In the genomic region with DNA sequence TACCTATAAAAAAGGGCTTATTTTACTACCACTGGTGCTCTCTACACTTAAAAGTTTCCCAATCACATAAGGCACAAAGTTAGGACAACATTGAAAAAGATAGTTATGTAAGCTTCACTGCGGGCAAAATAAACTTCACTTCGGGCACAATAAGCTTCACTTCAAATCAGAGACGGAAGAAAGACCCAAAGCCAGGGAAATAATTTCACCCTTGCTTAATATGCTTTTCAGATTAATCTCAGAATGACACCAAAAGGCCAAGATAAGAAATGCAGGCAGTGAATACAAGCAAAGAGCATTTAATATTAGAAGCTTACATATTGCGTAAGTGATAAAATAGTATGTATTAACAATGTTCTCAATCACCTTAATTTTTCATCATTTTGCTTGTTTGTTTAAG, we compare ENCODE assay signal across 8 cellular contexts.
DNase-seq lines count a peak whose midpoint lies in the region; ATAC-seq, FAIRE-seq and TF ChIP-seq lines count a peak whose summit lies in the region.

No MANE protein-coding gene starts in this region.

- no peak overlapping the region for H2AK9ac ChIP-seq in IMR-90 (replicated peaks; ENCODE audit: low read depth, low read length, poor library complexity)

- H3K27me3 ChIP-seq in IMR-90 (ENCODE audit: control insufficient read depth, insufficient read depth, low read length) (no peaks in the 10 kb centered on the region), astrocyte (ENCODE audit: insufficient read depth, low read length) (no peaks in the 10 kb centered on the region), right lobe of liver (no peaks in the 10 kb centered on the region), H7 (ENCODE audit: control insufficient read depth, insufficient read depth, low read length) (no peaks in the 10 kb centered on the region)

- H3K36me3 Mint-ChIP-seq in astrocyte (ENCODE audit: low read depth, unreplicated experiment), result no peaks in the 10 kb centered on the region
- no peaks in the 10 kb centered on the region for H3K36me3 Mint-ChIP-seq in activated naive CD8-positive, alpha-beta T cell treated with anti-CD3 and anti-CD28 coated beads for 36 hours

- no peak overlapping the region for H3K9ac ChIP-seq in IMR-90 (ENCODE audit: low read depth, low read length)
- H3K9ac ChIP-seq in astrocyte (ENCODE audit: low read length), result no peak overlapping the region

- H2BK15ac ChIP-seq in IMR-90 (ENCODE audit: low read depth, low read length), result no peak overlapping the region

- no peak overlapping the region for H3K4me3 Mint-ChIP-seq in astrocyte (ENCODE audit: unreplicated experiment)
- no peak overlapping the region for H3K4me3 Mint-ChIP-seq in activated naive CD8-positive, alpha-beta T cell treated with anti-CD3 and anti-CD28 coated beads for 36 hours

- BruUV-seq in IMR-90 (replicated peaks; lab: Mats Ljungman, UMichigan), result no TSS peak

- no peaks in the 10 kb centered on the region for H3K79me1 ChIP-seq in IMR-90 (ENCODE audit: low read depth in 1 of 2, low read length in 2 of 2)

- H3K56ac ChIP-seq in IMR-90 (ENCODE audit: extremely low read depth, insufficient read depth, low read length), result no peak overlapping the region

- H3K36me3 ChIP-seq in IMR-90 (ENCODE audit: control insufficient read depth, insufficient read depth, low read length) (no peaks in the 10 kb centered on the region), astrocyte (ENCODE audit: insufficient read depth, low read length) (no peaks in the 10 kb centered on the region), right lobe of liver (no peaks in the 10 kb centered on the region), H7 (replicated peaks; ENCODE audit: control insufficient read depth, insufficient read depth, low read length) (no peaks in the 10 kb centered on the region)

- peaks cover 5% of the 10 kb centered on the region for H3K9me3 Mint-ChIP-seq in astrocyte (ENCODE audit: unreplicated experiment)
- no peaks in the 10 kb centered on the region for H3K9me3 Mint-ChIP-seq in activated naive CD8-positive, alpha-beta T cell treated with anti-CD3 and anti-CD28 coated beads for 36 hours

- H3K23ac ChIP-seq in IMR-90 (ENCODE audit: low read depth, low read length), result no peak overlapping the region

- peaks cover 14% of the 10 kb centered on the region for H3K9me1 ChIP-seq in IMR-90 (ENCODE audit: insufficient read depth, low read length)

- dilution Hi-C loops in IMR-90 (cut with HindIII; ENCODE audit: low sequenced_read_pairs, unreplicated experiment), result no loop called here

- H2BK120ac ChIP-seq in IMR-90 (ENCODE audit: low read depth, low read length), result no peak overlapping the region; the same call in 1 of the 2 replicates

- peaks cover 25% of the 10 kb centered on the region for H3K4me1 Mint-ChIP-seq in astrocyte (ENCODE audit: low read depth, unreplicated experiment)
- H3K4me1 Mint-ChIP-seq in activated naive CD8-positive, alpha-beta T cell treated with anti-CD3 and anti-CD28 coated beads for 36 hours, result peaks cover 1% of the 10 kb centered on the region

- POLR2A ChIA-PET in IMR-90 (lab: Charles Lee; ENCODE audit: unreplicated experiment), result interaction anchor here (0.6 kb wide), 2 partner anchors 730 to 740 kb away, joined by 3 to 5 read pairs; no protein-coding TSS in a partner anchor

- no peak overlapping the region for H3K27ac Mint-ChIP-seq in astrocyte (ENCODE audit: unreplicated experiment)
- H3K27ac Mint-ChIP-seq in activated naive CD8-positive, alpha-beta T cell treated with anti-CD3 and anti-CD28 coated beads for 36 hours, result no peak overlapping the region

- H4K91ac ChIP-seq in IMR-90 (ENCODE audit: insufficient read depth, low read depth, low read length), result no peak overlapping the region

- intact Hi-C loops in IMR-90 (cut with micrococcal nuclease) (loop anchor here (1.0 to 10.0 kb wide), 4 partner anchors 201 to 728 kb away; partner anchors contain the start of gene RUNX1), right lobe of liver (cut with DNase I) (no loop called here)

- H3K14ac ChIP-seq in IMR-90 (replicated peaks; ENCODE audit: low read depth, low read length), result peak overlapping the region; percentile 8

- H3K9me3 ChIP-seq in IMR-90 (ENCODE audit: control insufficient read depth, insufficient read depth, low read length), result no peaks in the 10 kb centered on the region
- H3K9me3 ChIP-seq in astrocyte (ENCODE audit: insufficient read depth, low read depth, low read length), result no peaks in the 10 kb centered on the region
- no peaks in the 10 kb centered on the region for H3K9me3 ChIP-seq in right lobe of liver

- H3K4me3 ChIP-seq in IMR-90 (ENCODE audit: insufficient read depth, low read depth, low read length), result no peak overlapping the region
- no peak overlapping the region for H3K4me3 ChIP-seq in astrocyte (ENCODE audit: insufficient read depth, low read depth, low read length)
- H3K4me3 ChIP-seq in right lobe of liver, result no peak overlapping the region
- H3K4me3 ChIP-seq in H7 (ENCODE audit: insufficient read depth, low read depth, low read length), result no peak overlapping the region

- peaks cover 9% of the 10 kb centered on the region for H3K4me1 ChIP-seq in IMR-90 (ENCODE audit: control insufficient read depth, insufficient read depth, low read length)
- peaks cover 23% of the 10 kb centered on the region for H3K4me1 ChIP-seq in astrocyte (ENCODE audit: insufficient read depth, low read length)
- peaks cover 0 to 5% (median 0%) of the 10 kb centered on the region in 4 donors for H3K4me1 ChIP-seq in right lobe of liver

- DNase-seq in AG20443 (ENCODE audit: low spot score) (peak; percentile 35), IMR-90 (peak; percentile 70), astrocyte (ENCODE audit: low read depth) (peak; percentile 39), right lobe of liver (no peak), H7 (no peak)
- no peak for DNase-seq in activated CD4-positive, alpha-beta T cell treated with anti-CD3 and anti-CD28 coated beads, Interleukin-2, amount 50 U/mL, for 1 hour
- no peak for DNase-seq in activated naive CD8-positive, alpha-beta T cell treated with anti-CD3 and anti-CD28 coated beads for 36 hours

- peak; percentile 63 for TF ChIP-seq RAD21 in IMR-90 (IDR thresholded peaks at IDR 0.05; ENCODE audit: low read length)

- peak overlapping the region; percentile 63; the same call in 1 of the 2 replicates for H3K4me2 ChIP-seq in IMR-90 (ENCODE audit: low read depth, low read length)
- no peak overlapping the region for H3K4me2 ChIP-seq in astrocyte (ENCODE audit: low read length)

- TF ChIP-seq CTCF in IMR-90 (conservative IDR thresholded peaks at IDR 0.05; ENCODE audit: low read depth, low read length), result peak; percentile 60
- TF ChIP-seq CTCF in astrocyte (IDR thresholded peaks at IDR 0.05; ENCODE audit: insufficient read depth, low read depth, low read length), result peak; percentile 45
- peak; percentile 37 to 53 (median 47) for TF ChIP-seq CTCF in right lobe of liver (IDR thresholded peaks at IDR 0.05)

- no peaks in the 10 kb centered on the region for H3K79me2 ChIP-seq in astrocyte (ENCODE audit: insufficient read depth, low read length)

- no peak overlapping the region for H2AK5ac ChIP-seq in IMR-90 (ENCODE audit: low read depth, low read length)

- peak overlapping the region; percentile 40; the same call in 1 of the 2 replicates for H2BK20ac ChIP-seq in IMR-90 (ENCODE audit: low read depth, low read length)

- peak overlapping the region; percentile 28; the same call in 1 of the 2 replicates for H3K4ac ChIP-seq in IMR-90 (ENCODE audit: low read depth, low read length)

- no peak overlapping the region for H4K5ac ChIP-seq in IMR-90 (ENCODE audit: low read depth, low read length)

- no peak overlapping the region for H4K8ac ChIP-seq in IMR-90 (ENCODE audit: low read depth in 2 of 2, low read length in 2 of 2)

- H3K18ac ChIP-seq in IMR-90 (ENCODE audit: low read depth, low read length), result peak overlapping the region; percentile 14; the same call in 1 of the 2 replicates

- FAIRE-seq in astrocyte (lab: Jason Lieb, UNC), result peak; percentile 23

- CTCF ChIA-PET in IMR-90 (lab: Yijun Ruan, JAX), result interaction anchor here (0.5 to 1.2 kb wide), 10 partner anchors 10 to 535 kb away, joined by 3 to 4 read pairs (median 3); no protein-coding TSS in a partner anchor

- H3K27ac ChIP-seq in IMR-90 (ENCODE audit: insufficient read depth, low read length) (no peak overlapping the region), astrocyte (ENCODE audit: low read depth, low read length) (no peak overlapping the region), right lobe of liver (no peak overlapping the region)

- no CpG with 5 or more reads among the region's 4 CpGs for whole genome bisulfite sequencing in IMR-90 (ENCODE audit: extremely low coverage in 2 of 2, insufficient read length in 1 of 2), 2 experiments
- WGBS in right lobe of liver (ENCODE audit: insufficient coverage, low coverage, low lambda C conversion rate, missing lambda C conversion rate), result 20% methylated on average over 4 of the region's 4 CpGs

- no peak for TF ChIP-seq POLR2A in IMR-90 (IDR thresholded peaks at IDR 0.05; ENCODE audit: low read depth, low read length)
- no peak for TF ChIP-seq POLR2A in right lobe of liver (IDR thresholded peaks at IDR 0.05)

- no peak overlapping the region for H2AFZ ChIP-seq in IMR-90 (replicated peaks; ENCODE audit: low read length, poor library complexity)
- no peak overlapping the region for H2AFZ ChIP-seq in astrocyte (ENCODE audit: low read depth, low read length)

- in situ Hi-C loops in IMR-90 (cut with MboI; ENCODE audit: low sequenced_read_pairs), result no loop called here

- H2BK5ac ChIP-seq in IMR-90 (ENCODE audit: low read depth, low read length, poor library complexity, severe bottlenecking), result no peak overlapping the region

- no peaks in the 10 kb centered on the region for H3K27me3 Mint-ChIP-seq in astrocyte (ENCODE audit: low read depth, unreplicated experiment)
- H3K27me3 Mint-ChIP-seq in activated naive CD8-positive, alpha-beta T cell treated with anti-CD3 and anti-CD28 coated beads for 36 hours, result peaks cover 3% of the 10 kb centered on the region

- ATAC-seq in IMR-90 (ENCODE audit: low read depth) (peak; percentile 66), right lobe of liver (peak in 3 of 4 donors; percentile 27 to 64 (median 62)), GM18858 (IDR thresholded peaks at IDR 0.05; ENCODE audit: unreplicated experiment) (no peak)

- H4K20me1 ChIP-seq in IMR-90 (ENCODE audit: insufficient read depth, low read length) (no peaks in the 10 kb centered on the region), astrocyte (ENCODE audit: insufficient read depth, low read length) (no peaks in the 10 kb centered on the region)

TF ChIP-seq in IMR-90, 13 proteins besides CTCF, POLR2A, EP300 and RAD21 (continues in another document):
- TF ChIP-seq FOS (IDR thresholded peaks at IDR 0.05; ENCODE audit: low read depth, low read length), result no peak
- no peak for TF ChIP-seq RCOR1 (IDR thresholded peaks at IDR 0.05; ENCODE audit: insufficient replicate concordance, low read length)
- TF ChIP-seq MXI1 (IDR thresholded peaks at IDR 0.05; ENCODE audit: borderline replicate concordance, low read depth, low read length), result no peak
- TF ChIP-seq BHLHE40 (IDR thresholded peaks at IDR 0.05; ENCODE audit: low read depth, low read length), result no peak
- peak; percentile 96 for TF ChIP-seq CEBPB (IDR thresholded peaks at IDR 0.05; ENCODE audit: low read depth, low read length)

Comparison
In these comparisons a context has a peak if more than half of its experiments do, and no peak if none do; other contexts are left out.
1. DNase-seq: peak in AG20443 (single experiment), IMR-90 (single experiment) and astrocyte (single experiment); none in right lobe of liver (0 of 3), activated CD4-positive, alpha-beta T cell treated with anti-CD3 and anti-CD28 coated beads, Interleukin-2, amount 50 U/mL, for 1 hour (single experiment), H7 (single experiment) and activated naive CD8-positive, alpha-beta T cell treated with anti-CD3 and anti-CD28 coated beads for 36 hours (single experiment).
2. Peak in every context shown above with its lines, with median percentiles within 50 percentile points of each other: CTCF ChIP-seq.